Comparison of ENCODE assay signal across 1 cellular context in genomic region chr10:42638053-42638820, GRCh38.
TF ChIP-seq lines count a peak whose summit lies in the region.

TSS of gene ZNF33B (minus strand) at chr10:42638570. CDS start at chr10:42636928, 1,642 bp downstream.

TF ChIP-seq in K562, 482 proteins besides CTCF, POLR2A, EP300 and RAD21 (continued from another document and continues in another):
- 0 out of 2 replicates have a peak, but pooled peaks have one; percentile 74 for TF ChIP-seq AFF4 (CRISPR knock-in tag; IDR thresholded peaks at IDR 0.05)
- no peak for TF ChIP-seq U2AF1 (optimal IDR thresholded peaks at IDR 0.05; ENCODE audit: low read depth, low read length)
- TF ChIP-seq NR0B1 (IDR thresholded peaks at IDR 0.05; ENCODE audit: partially characterized antibody) = no peak
- TF ChIP-seq PML (IDR thresholded peaks at IDR 0.05; ENCODE audit: low read length) = peak; percentile 75
- TF ChIP-seq, protein P1, sequence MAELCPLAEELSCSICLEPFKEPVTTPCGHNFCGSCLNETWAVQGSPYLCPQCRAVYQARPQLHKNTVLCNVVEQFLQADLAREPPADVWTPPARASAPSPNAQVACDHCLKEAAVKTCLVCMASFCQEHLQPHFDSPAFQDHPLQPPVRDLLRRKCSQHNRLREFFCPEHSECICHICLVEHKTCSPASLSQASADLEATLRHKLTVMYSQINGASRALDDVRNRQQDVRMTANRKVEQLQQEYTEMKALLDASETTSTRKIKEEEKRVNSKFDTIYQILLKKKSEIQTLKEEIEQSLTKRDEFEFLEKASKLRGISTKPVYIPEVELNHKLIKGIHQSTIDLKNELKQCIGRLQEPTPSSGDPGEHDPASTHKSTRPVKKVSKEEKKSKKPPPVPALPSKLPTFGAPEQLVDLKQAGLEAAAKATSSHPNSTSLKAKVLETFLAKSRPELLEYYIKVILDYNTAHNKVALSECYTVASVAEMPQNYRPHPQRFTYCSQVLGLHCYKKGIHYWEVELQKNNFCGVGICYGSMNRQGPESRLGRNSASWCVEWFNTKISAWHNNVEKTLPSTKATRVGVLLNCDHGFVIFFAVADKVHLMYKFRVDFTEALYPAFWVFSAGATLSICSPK (IDR thresholded peaks at IDR 0.05; ENCODE audit: borderline replicate concordance) = no peak
- TF ChIP-seq ETS2 (tag; IDR thresholded peaks at IDR 0.05; ENCODE audit: borderline replicate concordance, poor library complexity, severe bottlenecking) = no peak
- no peak for TF ChIP-seq ZBTB5 (IDR thresholded peaks at IDR 0.05)
- TF ChIP-seq ZBTB17 (CRISPR knock-in tag; IDR thresholded peaks at IDR 0.05) = peak; percentile 28; the same call in 1 of the 2 replicates
- TF ChIP-seq RB1 (IDR thresholded peaks at IDR 0.05; ENCODE audit: low read depth) = 0 out of 2 replicates have a peak, but pooled peaks have one; percentile 20
- TF ChIP-seq THRAP3 (IDR thresholded peaks at IDR 0.05; ENCODE audit: borderline replicate concordance) = no peak
- TF ChIP-seq, protein P2, sequence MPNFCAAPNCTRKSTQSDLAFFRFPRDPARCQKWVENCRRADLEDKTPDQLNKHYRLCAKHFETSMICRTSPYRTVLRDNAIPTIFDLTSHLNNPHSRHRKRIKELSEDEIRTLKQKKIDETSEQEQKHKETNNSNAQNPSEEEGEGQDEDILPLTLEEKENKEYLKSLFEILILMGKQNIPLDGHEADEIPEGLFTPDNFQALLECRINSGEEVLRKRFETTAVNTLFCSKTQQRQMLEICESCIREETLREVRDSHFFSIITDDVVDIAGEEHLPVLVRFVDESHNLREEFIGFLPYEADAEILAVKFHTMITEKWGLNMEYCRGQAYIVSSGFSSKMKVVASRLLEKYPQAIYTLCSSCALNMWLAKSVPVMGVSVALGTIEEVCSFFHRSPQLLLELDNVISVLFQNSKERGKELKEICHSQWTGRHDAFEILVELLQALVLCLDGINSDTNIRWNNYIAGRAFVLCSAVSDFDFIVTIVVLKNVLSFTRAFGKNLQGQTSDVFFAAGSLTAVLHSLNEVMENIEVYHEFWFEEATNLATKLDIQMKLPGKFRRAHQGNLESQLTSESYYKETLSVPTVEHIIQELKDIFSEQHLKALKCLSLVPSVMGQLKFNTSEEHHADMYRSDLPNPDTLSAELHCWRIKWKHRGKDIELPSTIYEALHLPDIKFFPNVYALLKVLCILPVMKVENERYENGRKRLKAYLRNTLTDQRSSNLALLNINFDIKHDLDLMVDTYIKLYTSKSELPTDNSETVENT (CRISPR knock-in tag; IDR thresholded peaks at IDR 0.05) = peak; percentile 38; the same call in 1 of the 2 replicates
- TF ChIP-seq POLR2AphosphoS5 (IDR thresholded peaks at IDR 0.05; ENCODE audit: control insufficient read depth, insufficient read depth, low read depth, low read length) = peak; percentile 83
- no peak for TF ChIP-seq ZNF785 (CRISPR knock-in tag; IDR thresholded peaks at IDR 0.05)
- peak; percentile 4; the same call in 1 of the 2 replicates for TF ChIP-seq TEAD4 (IDR thresholded peaks at IDR 0.05; ENCODE audit: low read length)
- TF ChIP-seq TEAD4 (CRISPR knock-in tag; IDR thresholded peaks at IDR 0.05; ENCODE audit: borderline replicate concordance) = no peak
- no peak; the same call in 1 of the 2 replicates for TF ChIP-seq ZBTB1 (CRISPR knock-in tag; IDR thresholded peaks at IDR 0.05; ENCODE audit: borderline replicate concordance, low read depth)
- no peak for TF ChIP-seq FOXJ3 (CRISPR knock-in tag; IDR thresholded peaks at IDR 0.05)
- TF ChIP-seq, protein P3, sequence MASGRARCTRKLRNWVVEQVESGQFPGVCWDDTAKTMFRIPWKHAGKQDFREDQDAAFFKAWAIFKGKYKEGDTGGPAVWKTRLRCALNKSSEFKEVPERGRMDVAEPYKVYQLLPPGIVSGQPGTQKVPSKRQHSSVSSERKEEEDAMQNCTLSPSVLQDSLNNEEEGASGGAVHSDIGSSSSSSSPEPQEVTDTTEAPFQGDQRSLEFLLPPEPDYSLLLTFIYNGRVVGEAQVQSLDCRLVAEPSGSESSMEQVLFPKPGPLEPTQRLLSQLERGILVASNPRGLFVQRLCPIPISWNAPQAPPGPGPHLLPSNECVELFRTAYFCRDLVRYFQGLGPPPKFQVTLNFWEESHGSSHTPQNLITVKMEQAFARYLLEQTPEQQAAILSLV (tag; IDR thresholded peaks at IDR 0.05) = no peak
- no peak for TF ChIP-seq KAT8 (IDR thresholded peaks at IDR 0.05; ENCODE audit: low read depth)
- TF ChIP-seq SPI1 (IDR thresholded peaks at IDR 0.05; ENCODE audit: borderline replicate concordance, low read depth, low read length) = peak; percentile 58; the same call in 1 of the 2 replicates
- peak; percentile 44 for TF ChIP-seq GTF2B (IDR thresholded peaks at IDR 0.05; ENCODE audit: extremely low read depth, insufficient read length)
- TF ChIP-seq, protein P4, sequence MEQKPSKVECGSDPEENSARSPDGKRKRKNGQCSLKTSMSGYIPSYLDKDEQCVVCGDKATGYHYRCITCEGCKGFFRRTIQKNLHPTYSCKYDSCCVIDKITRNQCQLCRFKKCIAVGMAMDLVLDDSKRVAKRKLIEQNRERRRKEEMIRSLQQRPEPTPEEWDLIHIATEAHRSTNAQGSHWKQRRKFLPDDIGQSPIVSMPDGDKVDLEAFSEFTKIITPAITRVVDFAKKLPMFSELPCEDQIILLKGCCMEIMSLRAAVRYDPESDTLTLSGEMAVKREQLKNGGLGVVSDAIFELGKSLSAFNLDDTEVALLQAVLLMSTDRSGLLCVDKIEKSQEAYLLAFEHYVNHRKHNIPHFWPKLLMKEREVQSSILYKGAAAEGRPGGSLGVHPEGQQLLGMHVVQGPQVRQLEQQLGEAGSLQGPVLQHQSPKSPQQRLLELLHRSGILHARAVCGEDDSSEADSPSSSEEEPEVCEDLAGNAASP (IDR thresholded peaks at IDR 0.05) = no peak
- TF ChIP-seq ZNF12 (CRISPR knock-in tag; IDR thresholded peaks at IDR 0.05) = peak; percentile 88
- peak; percentile 86 for TF ChIP-seq TBP (optimal IDR thresholded peaks at IDR 0.05; ENCODE audit: low read depth, low read length)
- TF ChIP-seq, protein P5, sequence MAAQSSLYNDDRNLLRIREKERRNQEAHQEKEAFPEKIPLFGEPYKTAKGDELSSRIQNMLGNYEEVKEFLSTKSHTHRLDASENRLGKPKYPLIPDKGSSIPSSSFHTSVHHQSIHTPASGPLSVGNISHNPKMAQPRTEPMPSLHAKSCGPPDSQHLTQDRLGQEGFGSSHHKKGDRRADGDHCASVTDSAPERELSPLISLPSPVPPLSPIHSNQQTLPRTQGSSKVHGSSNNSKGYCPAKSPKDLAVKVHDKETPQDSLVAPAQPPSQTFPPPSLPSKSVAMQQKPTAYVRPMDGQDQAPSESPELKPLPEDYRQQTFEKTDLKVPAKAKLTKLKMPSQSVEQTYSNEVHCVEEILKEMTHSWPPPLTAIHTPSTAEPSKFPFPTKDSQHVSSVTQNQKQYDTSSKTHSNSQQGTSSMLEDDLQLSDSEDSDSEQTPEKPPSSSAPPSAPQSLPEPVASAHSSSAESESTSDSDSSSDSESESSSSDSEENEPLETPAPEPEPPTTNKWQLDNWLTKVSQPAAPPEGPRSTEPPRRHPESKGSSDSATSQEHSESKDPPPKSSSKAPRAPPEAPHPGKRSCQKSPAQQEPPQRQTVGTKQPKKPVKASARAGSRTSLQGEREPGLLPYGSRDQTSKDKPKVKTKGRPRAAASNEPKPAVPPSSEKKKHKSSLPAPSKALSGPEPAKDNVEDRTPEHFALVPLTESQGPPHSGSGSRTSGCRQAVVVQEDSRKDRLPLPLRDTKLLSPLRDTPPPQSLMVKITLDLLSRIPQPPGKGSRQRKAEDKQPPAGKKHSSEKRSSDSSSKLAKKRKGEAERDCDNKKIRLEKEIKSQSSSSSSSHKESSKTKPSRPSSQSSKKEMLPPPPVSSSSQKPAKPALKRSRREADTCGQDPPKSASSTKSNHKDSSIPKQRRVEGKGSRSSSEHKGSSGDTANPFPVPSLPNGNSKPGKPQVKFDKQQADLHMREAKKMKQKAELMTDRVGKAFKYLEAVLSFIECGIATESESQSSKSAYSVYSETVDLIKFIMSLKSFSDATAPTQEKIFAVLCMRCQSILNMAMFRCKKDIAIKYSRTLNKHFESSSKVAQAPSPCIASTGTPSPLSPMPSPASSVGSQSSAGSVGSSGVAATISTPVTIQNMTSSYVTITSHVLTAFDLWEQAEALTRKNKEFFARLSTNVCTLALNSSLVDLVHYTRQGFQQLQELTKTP (IDR thresholded peaks at IDR 0.05; ENCODE audit: low read depth in 1 of 2, partially characterized antibody in 2 of 2) = peak in 1 of 2 experiments; percentile 50
- no peak for TF ChIP-seq CEBPB (tag; IDR thresholded peaks at IDR 0.05)
- no peak; the same call in 1 of the 2 replicates for TF ChIP-seq ZNF253 (CRISPR knock-in tag; conservative IDR thresholded peaks at IDR 0.05)
- TF ChIP-seq GMEB1 (CRISPR knock-in tag; IDR thresholded peaks at IDR 0.05) = peak; percentile 56; the same call in 1 of the 2 replicates
- no peak for TF ChIP-seq HMGN3 (IDR thresholded peaks at IDR 0.05; ENCODE audit: borderline replicate concordance, extremely low read depth, insufficient read length, low read depth, low read length)
- TF ChIP-seq TAF1 (IDR thresholded peaks at IDR 0.05; ENCODE audit: control insufficient read depth, extremely low read depth, insufficient read depth, low read length, severe bottlenecking) = peak; percentile 56
- TF ChIP-seq TBL1XR1 (IDR thresholded peaks at IDR 0.05; ENCODE audit: low read length in 2 of 2) = no peak
- peak; percentile 34; the same call in 1 of the 2 replicates for TF ChIP-seq DIDO1 (tag; IDR thresholded peaks at IDR 0.05; ENCODE audit: low read depth)
- TF ChIP-seq TRIM24 (IDR thresholded peaks at IDR 0.05) = 0 out of 4 replicates have a peak, but pooled peaks of 1 of the 2 experiments have one; percentile 21
- TF ChIP-seq CBFB (CRISPR knock-in tag; IDR thresholded peaks at IDR 0.05) = no peak
- TF ChIP-seq RBM15 (IDR thresholded peaks at IDR 0.05; ENCODE audit: insufficient read depth, low read length) = no peak
- TF ChIP-seq ZNF3 (CRISPR knock-in tag; IDR thresholded peaks at IDR 0.05) = no peak
- TF ChIP-seq CCNT2 (IDR thresholded peaks at IDR 0.05; ENCODE audit: borderline replicate concordance, extremely low read depth, insufficient read length, low read depth, low read length) = peak; percentile 29
